Comparison of ENCODE assay signal across 9 cellular contexts in genomic region chr9:806285-807156, GRCh38. TPM values are rescaled to one million over a fixed set of nuclear protein-coding genes. Genes with fewer than 3 reads are reported as not detected.
DNase-seq lines count a peak whose midpoint lies in the region; ATAC-seq and TF ChIP-seq lines count a peak whose summit lies in the region.
"Had no signal": no experiment of that assay in that cellular context is flagged by ENCODE, and none has a peak within 500 bp of the region (broad histone marks: within the 10 kb centered on the region; RNA-seq: fewer than 3 reads in every experiment).

No MANE protein-coding gene starts in this region.

- H3K9me3 ChIP-seq in Peyer's patch = no peaks in the 10 kb centered on the region
- no peaks in the 10 kb centered on the region for H3K9me3 ChIP-seq in esophagus muscularis mucosa
- H3K9me3 ChIP-seq in aorta (ENCODE audit: control insufficient read depth, low read length) = no peaks in the 10 kb centered on the region

- H3K27me3 Mint-ChIP-seq in neural crest cell (ENCODE audit: low read depth) = peaks cover 2% of the 10 kb centered on the region

- no peak for TF ChIP-seq EP300 in esophagus muscularis mucosa (IDR thresholded peaks at IDR 0.05)

- DNase-seq in D341Med (ENCODE audit: low spot score) (peak; percentile 50), HFF-Myc (ENCODE audit: extremely low read depth, low read depth) (no peak), Peyer's patch (no peak), esophagus muscularis mucosa (ENCODE audit: extremely low spot score) (no peak), neural crest cell (ENCODE audit: low read depth, low spot score) (peak; percentile 5), aorta (no peak)

- H3K4me1 Mint-ChIP-seq in neural crest cell = no peaks in the 10 kb centered on the region
- H3K4me1 Mint-ChIP-seq: naive thymus-derived CD8-positive, alpha-beta T cell had no signal

- H3K36me3 ChIP-seq in Peyer's patch (no peaks in the 10 kb centered on the region), esophagus muscularis mucosa (no peaks in the 10 kb centered on the region), aorta (ENCODE audit: control insufficient read depth in 1 of 2, insufficient read depth in 2 of 2, low read length in 1 of 2) (no peaks in the 10 kb centered on the region)

- peak; percentile 63 for TF ChIP-seq CTCF in HFF-Myc (IDR thresholded peaks at IDR 0.05; ENCODE audit: low read depth, low read length, missing control alignments)
- TF ChIP-seq CTCF in Peyer's patch (IDR thresholded peaks at IDR 0.05) = peak in 5 of 6 experiments; percentile 37 to 69 (median 61)
- peak; percentile 50 to 69 (median 66) for TF ChIP-seq CTCF in esophagus muscularis mucosa (IDR thresholded peaks at IDR 0.05)
- peak; percentile 90 for TF ChIP-seq CTCF in neural crest cell (conservative IDR thresholded peaks at IDR 0.05)

- TF ChIP-seq POLR2A in Peyer's patch (IDR thresholded peaks at IDR 0.05) (no peak), esophagus muscularis mucosa (IDR thresholded peaks at IDR 0.05; ENCODE audit: low read depth) (no peak)

- H3K9me3 Mint-ChIP-seq in neural crest cell = no peaks in the 10 kb centered on the region
- H3K9me3 Mint-ChIP-seq: naive thymus-derived CD8-positive, alpha-beta T cell had no signal

- no peaks in the 10 kb centered on the region for H3K36me3 Mint-ChIP-seq in neural crest cell (ENCODE audit: low read depth)
- H3K36me3 Mint-ChIP-seq: naive thymus-derived CD8-positive, alpha-beta T cell had no signal

- H3K27ac ChIP-seq in Peyer's patch (no peak overlapping the region), esophagus muscularis mucosa (replicated peaks in 1 of 4) (no peak overlapping the region), aorta (ENCODE audit: low read depth in 1 of 2, low read length in 2 of 2) (no peak overlapping the region)

- H3K4me3 Mint-ChIP-seq in neural crest cell = no peak overlapping the region
- H3K4me3 Mint-ChIP-seq: naive thymus-derived CD8-positive, alpha-beta T cell had no signal

- H3K4me1 ChIP-seq in Peyer's patch = no peaks in the 10 kb centered on the region
- peaks cover 0 to 12% (median 9%) of the 10 kb centered on the region in 4 donors for H3K4me1 ChIP-seq in esophagus muscularis mucosa
- H3K4me1 ChIP-seq in aorta (ENCODE audit: control insufficient read depth in 1 of 2, insufficient read depth in 2 of 2, low read length in 2 of 2) = no peaks in the 10 kb centered on the region

- H3K27me3 ChIP-seq in Peyer's patch (no peaks in the 10 kb centered on the region), esophagus muscularis mucosa (no peaks in the 10 kb centered on the region), aorta (ENCODE audit: control insufficient read depth in 1 of 2, insufficient read depth in 2 of 2, low read length in 1 of 2) (no peaks in the 10 kb centered on the region)

- ATAC-seq in HG03342 (IDR thresholded peaks at IDR 0.05; ENCODE audit: unreplicated experiment) (no peak), HG02884 (IDR thresholded peaks at IDR 0.05; ENCODE audit: unreplicated experiment) (no peak), aorta (ENCODE audit: low FRiP score) (no peak)
- ATAC-seq: naive thymus-derived CD8-positive, alpha-beta T cell had no signal

- 62% methylated on average over 8 of the region's 8 CpGs for WGBS in esophagus muscularis mucosa
- 65 to 67% methylated on average over 8 of the region's 8 CpGs for WGBS in aorta, 2 donors

- H3K4me3 ChIP-seq in HFF-Myc (replicated peaks; ENCODE audit: low read depth, low read length) (no peak overlapping the region), Peyer's patch (no peak overlapping the region), esophagus muscularis mucosa (no peak overlapping the region), aorta (ENCODE audit: low read length in 2 of 2) (no peak overlapping the region)

- intact Hi-C loops in esophagus muscularis mucosa (cut with DNase I) = loop anchor here (5.0 to 10.0 kb wide), 4 partner anchors 194 to 462 kb away; no protein-coding TSS in a partner anchor
- intact Hi-C loops in aorta (cut with DNase I) = loop anchor here (1.0 to 2.0 kb wide), 4 partner anchors 193 to 422 kb away; no protein-coding TSS in a partner anchor

- H3K27ac Mint-ChIP-seq in neural crest cell (ENCODE audit: unreplicated experiment) = no peak overlapping the region
- H3K27ac Mint-ChIP-seq: naive thymus-derived CD8-positive, alpha-beta T cell had no signal

RNA-seq across cellular contexts. Expression of gene DMRT1, which starts 35.0 kb away (rescaled TPM):
- total RNA-seq in Peyer's patch = not detected
- total RNA-seq in esophagus muscularis mucosa = not detected
- total RNA-seq in neural crest cell = not detected in 2 replicates
- total RNA-seq in aorta = not detected
- polyA plus RNA-seq in aorta = not detected
- total RNA-seq: naive thymus-derived CD8-positive, alpha-beta T cell had no signal
- polyA plus RNA-seq: naive thymus-derived CD8-positive, alpha-beta T cell had no signal

Comparison
In these comparisons a context has a peak if more than half of its experiments do, and no peak if none do; other contexts are left out.
1. DNase-seq: peak in D341Med (single experiment) and neural crest cell (single experiment); none in HFF-Myc (single experiment), Peyer's patch (0 of 3), esophagus muscularis mucosa (single experiment) and aorta (0 of 2).
2. Peak in every context shown above with its lines, with median percentiles within 50 percentile points of each other: CTCF ChIP-seq.